Comparison of ENCODE assay signal across 8 cellular contexts in the genomic region with DNA sequence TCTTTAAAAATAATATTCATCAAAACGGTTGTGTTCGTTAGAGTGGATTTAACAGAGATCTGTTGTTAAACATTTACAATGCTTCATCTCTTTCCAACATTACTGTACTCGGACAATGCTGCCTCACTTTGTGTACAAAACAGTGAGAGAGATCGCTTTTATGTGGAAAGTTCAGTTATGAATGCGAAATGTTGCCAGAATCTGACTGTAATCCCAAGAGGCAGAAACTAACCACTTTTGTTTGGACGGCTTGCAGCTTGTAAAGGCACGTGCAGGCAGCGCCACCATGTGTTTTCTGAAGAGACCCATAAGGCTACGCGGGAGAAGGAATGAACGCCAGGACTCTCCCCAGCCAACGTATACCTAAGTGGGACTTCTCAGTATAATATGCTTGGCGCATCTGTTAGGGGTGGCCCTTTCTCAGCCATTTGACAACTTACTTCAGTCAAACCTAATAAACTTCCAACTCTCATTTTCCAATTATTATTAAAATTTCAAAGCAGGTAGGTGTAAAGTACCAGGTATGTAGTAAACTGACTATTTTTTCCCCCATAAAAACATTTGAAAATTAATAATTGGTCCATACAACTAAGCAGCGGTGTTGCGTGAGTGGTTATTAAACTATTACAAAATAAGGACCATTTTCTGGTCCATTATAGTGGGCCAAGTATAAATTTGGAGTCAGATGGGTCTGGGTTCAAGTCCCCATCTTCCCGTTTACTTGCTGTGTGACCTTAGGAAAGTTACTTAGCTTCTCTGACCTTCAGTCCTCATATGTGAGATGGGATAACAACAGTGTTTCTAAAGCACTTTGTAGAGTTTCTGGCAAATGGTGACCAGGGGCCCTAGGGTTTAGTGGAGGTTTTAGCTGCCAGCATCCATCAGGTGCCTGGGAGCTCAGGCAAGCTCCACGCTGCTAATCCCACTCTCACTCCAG. TPM values are rescaled to one million over a fixed set of nuclear protein-coding genes. Genes with fewer than 3 reads are reported as not detected.
DNase-seq lines count a peak whose midpoint lies in the region; ATAC-seq, FAIRE-seq and TF ChIP-seq lines count a peak whose summit lies in the region.

No MANE protein-coding gene starts in this region.

- peak; percentile 70 for ATAC-seq in HG02973 (IDR thresholded peaks at IDR 0.05; ENCODE audit: unreplicated experiment)

- no peaks in the 10 kb centered on the region for H4K20me1 ChIP-seq in keratinocyte (ENCODE audit: control insufficient read depth, extremely low read depth, insufficient read depth, low read length)

- H3K4me3 ChIP-seq in WERI-Rb-1 (ENCODE audit: low read depth, low read length), result no peak overlapping the region
- H3K4me3 ChIP-seq in keratinocyte (ENCODE audit: control insufficient read depth in 2 of 3, extremely low read depth in 1 of 3, insufficient read depth in 2 of 3, low read depth in 1 of 3, low read length in 3 of 3), result peak overlapping the region in 1 of 3 experiments; percentile 47

- H3K9me1 ChIP-seq in keratinocyte (ENCODE audit: control insufficient read depth, extremely low read depth, insufficient read depth, low read length), result no peaks in the 10 kb centered on the region

- no peak overlapping the region for H3K9ac ChIP-seq in keratinocyte (ENCODE audit: control insufficient read depth, extremely low read depth, insufficient read depth, low read length)

- H3K27me3 ChIP-seq in WERI-Rb-1 (ENCODE audit: insufficient read depth, low read depth, severe bottlenecking) (no peaks in the 10 kb centered on the region), keratinocyte (ENCODE audit: control insufficient read depth, extremely low read depth, insufficient read depth, low read length) (no peaks in the 10 kb centered on the region)

- peak; percentile 86 for TF ChIP-seq CTCF in WERI-Rb-1 (IDR thresholded peaks at IDR 0.05; ENCODE audit: low read depth, low read length)
- peak; percentile 75 to 95 (median 88) for TF ChIP-seq CTCF in keratinocyte (optimal IDR thresholded peaks at IDR 0.05 in 1 of 3, IDR thresholded peaks at IDR 0.05 in 1 of 3, conservative IDR thresholded peaks at IDR 0.05 in 1 of 3; ENCODE audit: extremely low read depth in 1 of 3, insufficient read depth in 2 of 3, low read length in 3 of 3)

- peaks cover 15% of the 10 kb centered on the region for H3K4me1 ChIP-seq in keratinocyte (ENCODE audit: control insufficient read depth, extremely low read depth, insufficient read depth, low read length)

- dilution Hi-C loops in keratinocyte (cut with MboI; ENCODE audit: extremely low pct_ligation_motif_present, low sequenced_read_pairs), result loop anchor here (10.0 kb wide), 1 partner anchor 525 kb away; no protein-coding TSS in a partner anchor

- no peaks in the 10 kb centered on the region for H3K36me3 ChIP-seq in WERI-Rb-1
- H3K36me3 ChIP-seq in keratinocyte (ENCODE audit: control insufficient read depth in 2 of 2, extremely low read depth in 1 of 2, insufficient read depth in 2 of 2, low read length in 2 of 2), result no peaks in the 10 kb centered on the region

- peak overlapping the region; percentile 25 for H2AFZ ChIP-seq in keratinocyte (ENCODE audit: control insufficient read depth, low read length)

- H3K79me2 ChIP-seq in keratinocyte (ENCODE audit: control insufficient read depth, insufficient read depth, low read length), result no peaks in the 10 kb centered on the region

- DNase-seq in NCI-H1417 (lab: John Stamatoyannopoulos, UW) (peak; percentile 50 to 86 (median 81)), NCI-H1417 treated with DMSO at 0.1 percent for 48 hours (lab: John Stamatoyannopoulos, UW) (no peak), NCI-H2171 treated with DMSO at 0.1 percent for 48 hours (lab: John Stamatoyannopoulos, UW) (peak; percentile 86), WERI-Rb-1 (peak; percentile 85), caudate nucleus (lab: John Stamatoyannopoulos, UW) (peak in 57 of 61 donors; percentile 18 to 87 (median 60)), keratinocyte (ENCODE audit: low read depth, low spot score) (peak; percentile 72)
- peak; percentile 41 to 55 for DNase-seq in stimulated activated CD4-positive, alpha-beta T cell treated with anti-CD3 and anti-CD28 coated beads, Interleukin-15, amount 100 ng/mL, for 48 hours (ENCODE audit: low read depth in 2 of 2)

- peak overlapping the region; percentile 21; the same call in 1 of the 2 replicates for H3K27ac ChIP-seq in WERI-Rb-1
- peak overlapping the region; percentile 47 for H3K27ac ChIP-seq in caudate nucleus (ENCODE audit: low read depth, low read length)
- H3K27ac ChIP-seq in keratinocyte (ENCODE audit: control insufficient read depth, insufficient read depth, low read length), result no peak overlapping the region

- FAIRE-seq in keratinocyte (lab: Jason Lieb, UNC), result peak; percentile 84

- no peaks in the 10 kb centered on the region for H3K9me3 ChIP-seq in WERI-Rb-1 (ENCODE audit: severe bottlenecking)
- H3K9me3 ChIP-seq in keratinocyte (ENCODE audit: control insufficient read depth, low read depth, low read length), result no peaks in the 10 kb centered on the region

- H3K4me2 ChIP-seq in keratinocyte (ENCODE audit: control insufficient read depth, extremely low read depth, insufficient read depth, low read depth, low read length), result peak overlapping the region; percentile 63

RNA-seq across cellular contexts. Expression of gene NAPG, which starts 5.6 kb away (rescaled TPM):
- 19.8 to 30.8 TPM (median 22.8 TPM) in 3 replicates for polyA plus RNA-seq in keratinocyte
- polyA plus RNA-seq in keratinocyte (2011; ENCODE audit: low read depth), result 19.1 TPM
- polyA plus RNA-seq in keratinocyte (2011; cell fraction: cytosol; rRNA removed), result 12.7 and 23.7 TPM in 2 replicates
- 27.7 and 33.9 TPM in 2 replicates for polyA plus RNA-seq in keratinocyte (2011; cell fraction: nucleus; rRNA removed)
- polyA plus RNA-seq in keratinocyte (2012; ENCODE audit: low replicate concordance), result 16.2 and 19.5 TPM in 2 replicates
- 9.9 to 23.5 TPM (median 12.2 TPM) in 3 replicates for polyA minus RNA-seq in keratinocyte
- 10.7 TPM for polyA minus RNA-seq in keratinocyte (2011; cell fraction: cytosol; rRNA and poly(A)+ RNA removed)
- polyA minus RNA-seq in keratinocyte (2011; cell fraction: nucleus; rRNA and poly(A)+ RNA removed), result 9.4 and 21.6 TPM in 2 replicates
